1 cellular context compared by ENCODE assay signal in genomic region chr21:41894922-41895557, GRCh38.
TF ChIP-seq lines count a peak whose summit lies in the region.

No MANE protein-coding gene starts in this region.

TF ChIP-seq in K562, 482 proteins besides CTCF, POLR2A, EP300 and RAD21 (continued from another document):
- TF ChIP-seq, protein P1, sequence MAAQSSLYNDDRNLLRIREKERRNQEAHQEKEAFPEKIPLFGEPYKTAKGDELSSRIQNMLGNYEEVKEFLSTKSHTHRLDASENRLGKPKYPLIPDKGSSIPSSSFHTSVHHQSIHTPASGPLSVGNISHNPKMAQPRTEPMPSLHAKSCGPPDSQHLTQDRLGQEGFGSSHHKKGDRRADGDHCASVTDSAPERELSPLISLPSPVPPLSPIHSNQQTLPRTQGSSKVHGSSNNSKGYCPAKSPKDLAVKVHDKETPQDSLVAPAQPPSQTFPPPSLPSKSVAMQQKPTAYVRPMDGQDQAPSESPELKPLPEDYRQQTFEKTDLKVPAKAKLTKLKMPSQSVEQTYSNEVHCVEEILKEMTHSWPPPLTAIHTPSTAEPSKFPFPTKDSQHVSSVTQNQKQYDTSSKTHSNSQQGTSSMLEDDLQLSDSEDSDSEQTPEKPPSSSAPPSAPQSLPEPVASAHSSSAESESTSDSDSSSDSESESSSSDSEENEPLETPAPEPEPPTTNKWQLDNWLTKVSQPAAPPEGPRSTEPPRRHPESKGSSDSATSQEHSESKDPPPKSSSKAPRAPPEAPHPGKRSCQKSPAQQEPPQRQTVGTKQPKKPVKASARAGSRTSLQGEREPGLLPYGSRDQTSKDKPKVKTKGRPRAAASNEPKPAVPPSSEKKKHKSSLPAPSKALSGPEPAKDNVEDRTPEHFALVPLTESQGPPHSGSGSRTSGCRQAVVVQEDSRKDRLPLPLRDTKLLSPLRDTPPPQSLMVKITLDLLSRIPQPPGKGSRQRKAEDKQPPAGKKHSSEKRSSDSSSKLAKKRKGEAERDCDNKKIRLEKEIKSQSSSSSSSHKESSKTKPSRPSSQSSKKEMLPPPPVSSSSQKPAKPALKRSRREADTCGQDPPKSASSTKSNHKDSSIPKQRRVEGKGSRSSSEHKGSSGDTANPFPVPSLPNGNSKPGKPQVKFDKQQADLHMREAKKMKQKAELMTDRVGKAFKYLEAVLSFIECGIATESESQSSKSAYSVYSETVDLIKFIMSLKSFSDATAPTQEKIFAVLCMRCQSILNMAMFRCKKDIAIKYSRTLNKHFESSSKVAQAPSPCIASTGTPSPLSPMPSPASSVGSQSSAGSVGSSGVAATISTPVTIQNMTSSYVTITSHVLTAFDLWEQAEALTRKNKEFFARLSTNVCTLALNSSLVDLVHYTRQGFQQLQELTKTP (IDR thresholded peaks at IDR 0.05; ENCODE audit: low read depth in 1 of 2, partially characterized antibody in 2 of 2), result peak in 1 of 2 experiments; percentile 39
- TF ChIP-seq CBFA2T2 (conservative IDR thresholded peaks at IDR 0.05) (peak; percentile 84), HMG20A (CRISPR knock-in tag; conservative IDR thresholded peaks at IDR 0.05) (no peak), CXXC5 (CRISPR knock-in tag; IDR thresholded peaks at IDR 0.05) (peak; percentile 66), ZNF695 (CRISPR knock-in tag; IDR thresholded peaks at IDR 0.05) (no peak), ZFX (CRISPR knock-in tag; IDR thresholded peaks at IDR 0.05) (0 out of 2 replicates have a peak, but pooled peaks have one; percentile 43), ZNF224 (CRISPR knock-in tag; IDR thresholded peaks at IDR 0.05) (no peak), CC2D1A (IDR thresholded peaks at IDR 0.05) (peak; percentile 84), CTBP1 (IDR thresholded peaks at IDR 0.05; ENCODE audit: borderline replicate concordance) (peak; percentile 82), FOXK2 (conservative IDR thresholded peaks at IDR 0.05 in 1 of 2, IDR thresholded peaks at IDR 0.05 in 1 of 2; ENCODE audit: low read depth in 2 of 2) (peak; percentile 64 to 82; a peak in 3 of 4 replicates), PML (IDR thresholded peaks at IDR 0.05; ENCODE audit: low read length) (peak; percentile 70), GATAD2B (IDR thresholded peaks at IDR 0.05; ENCODE audit: borderline replicate concordance) (no peak), ZNF3 (CRISPR knock-in tag; IDR thresholded peaks at IDR 0.05) (no peak), U2AF2 (optimal IDR thresholded peaks at IDR 0.05; ENCODE audit: low read depth, low read length) (no peak), SMARCA5 (IDR thresholded peaks at IDR 0.05) (no peak), ZNF583 (CRISPR knock-in tag; IDR thresholded peaks at IDR 0.05) (0 out of 2 replicates have a peak, but pooled peaks have one; percentile 52), MYC (IDR thresholded peaks at IDR 0.05; ENCODE audit: low read depth, low read length) (no peak; the same call in 1 of the 2 replicates), MYC (CRISPR knock-in tag; IDR thresholded peaks at IDR 0.05; ENCODE audit: borderline replicate concordance, low read depth) (no peak), HDAC1 (IDR thresholded peaks at IDR 0.05) (peak in 1 of 2 experiments; percentile 82; a peak in 2 of 4 replicates), HCFC1 (IDR thresholded peaks at IDR 0.05; ENCODE audit: low read depth, low read length) (0 out of 2 replicates have a peak, but pooled peaks have one; percentile 11), ZNF24 (IDR thresholded peaks at IDR 0.05) (no peak), CREB3L1 (IDR thresholded peaks at IDR 0.05; ENCODE audit: borderline replicate concordance, low read depth) (no peak), RAD51 (IDR thresholded peaks at IDR 0.05; ENCODE audit: borderline replicate concordance, low read depth) (no peak), ZKSCAN1 (IDR thresholded peaks at IDR 0.05; ENCODE audit: low read depth, low read length) (no peak), STAT5A (IDR thresholded peaks at IDR 0.05; ENCODE audit: borderline replicate concordance, low read length) (peak; percentile 72), ZBTB12 (CRISPR knock-in tag; IDR thresholded peaks at IDR 0.05) (0 out of 2 replicates have a peak, but pooled peaks have one; percentile 16), PRDM10 (IDR thresholded peaks at IDR 0.05; ENCODE audit: partially characterized antibody) (no peak)
